18 cellular contexts compared by ENCODE assay signal in the genomic region with DNA sequence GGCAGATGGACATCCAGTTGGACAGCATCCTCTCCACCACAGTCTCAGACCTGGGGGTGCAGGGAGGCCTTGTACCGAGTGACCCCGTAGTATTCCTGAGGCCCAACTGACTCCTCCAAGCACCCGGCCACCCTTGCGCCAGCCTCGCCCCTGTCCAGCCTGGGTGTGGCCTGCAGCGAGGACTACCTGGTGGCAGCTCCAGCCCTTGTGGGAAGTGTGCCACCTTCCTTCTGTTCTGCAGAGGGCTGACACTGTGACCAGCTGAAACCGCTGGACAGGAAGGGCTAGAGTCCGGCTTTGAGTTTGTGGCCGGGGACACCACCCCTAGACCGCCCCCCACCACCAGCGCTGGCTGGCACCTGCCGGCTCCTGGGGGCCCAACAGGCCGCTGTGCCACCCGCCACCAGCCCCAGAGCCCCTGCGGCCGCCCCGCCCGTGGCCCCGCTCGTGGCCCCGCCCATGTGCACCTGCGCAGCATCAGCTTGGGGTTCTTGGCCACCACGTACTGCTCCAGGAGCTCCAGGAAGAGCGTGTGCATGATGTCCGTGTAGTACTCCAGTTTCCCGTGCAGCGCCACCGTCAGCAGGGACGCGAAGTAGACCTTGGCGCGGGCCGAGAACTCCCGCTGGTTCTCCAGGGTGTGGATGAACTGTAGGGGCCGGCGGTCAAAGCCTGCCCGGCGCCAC. TPM values are rescaled to one million over a fixed set of nuclear protein-coding genes. Genes with fewer than 3 reads are reported as not detected.
DNase-seq lines count a peak whose midpoint lies in the region; ATAC-seq, FAIRE-seq and TF ChIP-seq lines count a peak whose summit lies in the region.
"Had no signal": no experiment of that assay in that cellular context is flagged by ENCODE, and none has a peak within 500 bp of the region (broad histone marks: within the 10 kb centered on the region; RNA-seq: fewer than 3 reads in every experiment).

No MANE protein-coding gene starts in this region.

- H2BK120ac ChIP-seq in IMR-90 (ENCODE audit: low read depth, low read length) = no peak overlapping the region

- H3K4me3 ChIP-seq in IMR-90 (ENCODE audit: insufficient read depth, low read depth, low read length) = no peak overlapping the region
- H3K4me3 ChIP-seq in K562 = no peak overlapping the region
- H3K4me3 ChIP-seq: GM12878, GM23248 had no signal

- peak overlapping the region; percentile 50 for H2AK9ac ChIP-seq in IMR-90 (replicated peaks; ENCODE audit: low read depth, low read length, poor library complexity)

- CTCF ChIA-PET in IMR-90 (lab: Yijun Ruan, JAX) = no interaction called here
- CTCF ChIA-PET in K562 (lab: Yijun Ruan, JAX; ENCODE audit: low intra/inter-chr PET ratio) = no interaction called here

- H3K9me3 Mint-ChIP-seq in T-helper 2 cell treated with Interferon-gamma antibody and Interleukin-4, amounts not matched to agents 5 μg/mL and 100 μg/mL, for 36 hours = no peaks in the 10 kb centered on the region
- H3K9me3 Mint-ChIP-seq: CD4-positive, alpha-beta memory T cell; HFFc6 had no signal

- peaks cover 91% of the 10 kb centered on the region for H3K36me3 ChIP-seq in IMR-90 (ENCODE audit: control insufficient read depth, insufficient read depth, low read length)
- peaks cover 48% of the 10 kb centered on the region; the same call in 1 of the 3 replicates for H3K36me3 ChIP-seq in K562 (ENCODE audit: control insufficient read depth, insufficient read depth, low read length)

- H3K9me1 ChIP-seq in IMR-90 (ENCODE audit: insufficient read depth, low read length) = no peaks in the 10 kb centered on the region
- no peaks in the 10 kb centered on the region for H3K9me1 ChIP-seq in K562 (ENCODE audit: control insufficient read depth, insufficient read depth, low read length)

- H3K27me3 ChIP-seq in IMR-90 (ENCODE audit: control insufficient read depth, insufficient read depth, low read length) (no peaks in the 10 kb centered on the region), K562 (ENCODE audit: control insufficient read depth in 2 of 2, insufficient read depth in 2 of 2, low read length in 2 of 2) (no peaks in the 10 kb centered on the region)

- H3K27ac Mint-ChIP-seq in T-helper 2 cell treated with Interferon-gamma antibody and Interleukin-4, amounts not matched to agents 5 μg/mL and 100 μg/mL, for 36 hours = no peak overlapping the region
- H3K27ac Mint-ChIP-seq: CD4-positive, alpha-beta memory T cell; H9; HFFc6 had no signal

- no peak overlapping the region for H3K14ac ChIP-seq in IMR-90 (replicated peaks; ENCODE audit: low read depth, low read length)

- no peak overlapping the region for H2AK5ac ChIP-seq in IMR-90 (ENCODE audit: low read depth, low read length)

- no peaks in the 10 kb centered on the region for H3K79me2 ChIP-seq in K562 (ENCODE audit: control insufficient read depth, insufficient read depth, low read length)

- no peak overlapping the region for H2BK5ac ChIP-seq in IMR-90 (ENCODE audit: low read depth, low read length, poor library complexity, severe bottlenecking)

- intact Hi-C loops in IMR-90 (cut with micrococcal nuclease) (no loop called here), K562 (cut with micrococcal nuclease) (no loop called here)

- TF ChIP-seq CTCF in IMR-90 (conservative IDR thresholded peaks at IDR 0.05; ENCODE audit: low read depth, low read length) (no peak), K562 (IDR thresholded peaks at IDR 0.05 in 2 of 3, conservative IDR thresholded peaks at IDR 0.05 in 1 of 3; ENCODE audit: insufficient read depth in 2 of 3, low read depth in 1 of 3, low read length in 3 of 3) (no peak)

- no peak overlapping the region for H4K5ac ChIP-seq in IMR-90 (ENCODE audit: low read depth, low read length)

- 98% methylated on average over 19 of the region's 38 CpGs; no CpG with 5 or more reads in 1 of the 2 experiments for WGBS in IMR-90 (ENCODE audit: extremely low coverage in 2 of 2, insufficient read length in 1 of 2), 2 experiments
- WGBS in K562 (ENCODE audit: insufficient coverage, low coverage, missing lambda C conversion rate) = 100% methylated on average over 2 of the region's 38 CpGs

- no peak for TF ChIP-seq RAD21 in IMR-90 (IDR thresholded peaks at IDR 0.05; ENCODE audit: low read length)
- no peak for TF ChIP-seq RAD21 in K562 (CRISPR knock-in tag; conservative IDR thresholded peaks at IDR 0.05 in 1 of 2, IDR thresholded peaks at IDR 0.05 in 1 of 2)

- no peak overlapping the region for H3K23ac ChIP-seq in IMR-90 (ENCODE audit: low read depth, low read length)

- no peak overlapping the region for H2BK15ac ChIP-seq in IMR-90 (ENCODE audit: low read depth, low read length)

- TF ChIP-seq POLR2A in IMR-90 (IDR thresholded peaks at IDR 0.05; ENCODE audit: low read depth, low read length) (no peak), K562 (conservative IDR thresholded peaks at IDR 0.05) (no peak)

- in situ Hi-C loops in IMR-90 (cut with MboI; ENCODE audit: low sequenced_read_pairs) (no loop called here), K562 (cut with MboI) (no loop called here)

- H4K20me1 ChIP-seq in IMR-90 (ENCODE audit: insufficient read depth, low read length) (peaks cover 40% of the 10 kb centered on the region), K562 (replicated peaks; ENCODE audit: control insufficient read depth, insufficient read depth, low read length) (no peaks in the 10 kb centered on the region)

- no peaks in the 10 kb centered on the region for H3K36me3 Mint-ChIP-seq in T-helper 2 cell treated with Interferon-gamma antibody and Interleukin-4, amounts not matched to agents 5 μg/mL and 100 μg/mL, for 36 hours (ENCODE audit: low read depth)
- H3K36me3 Mint-ChIP-seq: CD4-positive, alpha-beta memory T cell had no signal

- no peak overlapping the region for H3K56ac ChIP-seq in IMR-90 (ENCODE audit: extremely low read depth, insufficient read depth, low read length)

- H3K4me3 Mint-ChIP-seq in T-helper 2 cell treated with Interferon-gamma antibody and Interleukin-4, amounts not matched to agents 5 μg/mL and 100 μg/mL, for 36 hours = no peak overlapping the region
- H3K4me3 Mint-ChIP-seq: H9, HFFc6 had no signal

- no peak overlapping the region for H3K9ac ChIP-seq in IMR-90 (ENCODE audit: low read depth, low read length)
- H3K9ac ChIP-seq in K562 (ENCODE audit: insufficient read depth in 1 of 2, low read depth in 2 of 2, low read length in 2 of 2) = no peak overlapping the region
- H3K9ac ChIP-seq: GM23248 had no signal

- no peak overlapping the region for H2BK20ac ChIP-seq in IMR-90 (ENCODE audit: low read depth, low read length)

- H2AFZ ChIP-seq in IMR-90 (replicated peaks; ENCODE audit: low read length, poor library complexity) (peak overlapping the region; percentile 43), K562 (ENCODE audit: low read depth, low read length) (no peak overlapping the region)
- H2AFZ ChIP-seq: GM23248 had no signal

- no peak overlapping the region for H4K91ac ChIP-seq in IMR-90 (ENCODE audit: insufficient read depth, low read depth, low read length)

- H4K8ac ChIP-seq in IMR-90 (ENCODE audit: low read depth in 2 of 2, low read length in 2 of 2) = no peak overlapping the region

- H3K9me3 ChIP-seq in IMR-90 (ENCODE audit: control insufficient read depth, insufficient read depth, low read length) = no peaks in the 10 kb centered on the region
- H3K9me3 ChIP-seq in K562 (replicated peaks; ENCODE audit: control insufficient read depth, insufficient read depth, low read depth, low read length) = no peaks in the 10 kb centered on the region
- H3K9me3 ChIP-seq: Caco-2 had no signal

- no peak overlapping the region for H3K4ac ChIP-seq in IMR-90 (ENCODE audit: low read depth, low read length)

- POLR2A ChIA-PET in IMR-90 (lab: Charles Lee; ENCODE audit: unreplicated experiment) (no interaction called here), K562 (lab: Yijun Ruan, JAX) (interaction anchor here (1.2 kb wide), 1 partner anchor 21 kb away, joined by 4 read pairs; no protein-coding TSS in a partner anchor)

- BruUV-seq in IMR-90 (replicated peaks; lab: Mats Ljungman, UMichigan) = no TSS peak
- BruUV-seq in K562 (replicated peaks; lab: Mats Ljungman, UMichigan) = no TSS peak

- ATAC-seq in IMR-90 (ENCODE audit: low read depth) (no peak), K562 (no peak), GM21528 (IDR thresholded peaks at IDR 0.05; ENCODE audit: low FRiP score, unreplicated experiment) (no peak)
- ATAC-seq: GM12878 had no signal

- H3K18ac ChIP-seq in IMR-90 (ENCODE audit: low read depth, low read length) = no peak overlapping the region

- no peak for FAIRE-seq in K562 (lab: Jason Lieb, UNC)
- FAIRE-seq: D721Med, GM12878 had no signal

- H3K27ac ChIP-seq in IMR-90 (ENCODE audit: insufficient read depth, low read length) (no peak overlapping the region), K562 (ENCODE audit: extremely low read depth, low read depth, low read length) (no peak overlapping the region)
- H3K27ac ChIP-seq: GM23248 had no signal

- no peak for DNase-seq in IMR-90
- DNase-seq in K562 (ENCODE audit: extremely low read depth in 1 of 4, low spot score in 3 of 4) = no peak
- DNase-seq in mucosa of gallbladder (ENCODE audit: low spot score) = peak; percentile 62
- no peak for DNase-seq in COLO829 (ENCODE audit: low spot score)
- DNase-seq in T-helper 2 cell treated with Interferon-gamma antibody and Interleukin-4, amounts not matched to agents 5 μg/mL and 100 μg/mL, for 36 hours (ENCODE audit: low spot score) = no peak
- DNase-seq: C1 segment of cervical spinal cord; Caco-2; CD4-positive, alpha-beta memory T cell; DMS 273 treated with DMSO at 0.1 percent for 48 hours; DMS79; EL; GDM1; GM23248; H9; HFFc6 had no signal

- H3K4me1 ChIP-seq in IMR-90 (ENCODE audit: control insufficient read depth, insufficient read depth, low read length) (peaks cover 8% of the 10 kb centered on the region), K562 (replicated peaks in 1 of 2; ENCODE audit: control insufficient read depth in 2 of 2, insufficient read depth in 2 of 2, low read length in 2 of 2) (peaks cover 0 to 16% of the 10 kb centered on the region in 2 experiments; a peak in 2 of 5 replicates)

- no peak for TF ChIP-seq EP300 in K562 (IDR thresholded peaks at IDR 0.05; ENCODE audit: low read length)

- dilution Hi-C loops in IMR-90 (cut with HindIII; ENCODE audit: low sequenced_read_pairs, unreplicated experiment) = no loop called here

- peaks cover 8 to 41% of the 10 kb centered on the region in 2 experiments; a peak in 2 of 4 replicates for H3K79me1 ChIP-seq in IMR-90 (ENCODE audit: low read depth in 1 of 2, low read length in 2 of 2)

- no peaks in the 10 kb centered on the region for H3K27me3 Mint-ChIP-seq in T-helper 2 cell treated with Interferon-gamma antibody and Interleukin-4, amounts not matched to agents 5 μg/mL and 100 μg/mL, for 36 hours (ENCODE audit: low read depth)
- H3K27me3 Mint-ChIP-seq: CD4-positive, alpha-beta memory T cell had no signal

- no peak overlapping the region for H3K4me2 ChIP-seq in IMR-90 (ENCODE audit: low read depth, low read length)
- no peak overlapping the region for H3K4me2 ChIP-seq in K562 (ENCODE audit: insufficient read depth, low read length)

- no peaks in the 10 kb centered on the region for H3K4me1 Mint-ChIP-seq in T-helper 2 cell treated with Interferon-gamma antibody and Interleukin-4, amounts not matched to agents 5 μg/mL and 100 μg/mL, for 36 hours (ENCODE audit: low read depth)
- H3K4me1 Mint-ChIP-seq: CD4-positive, alpha-beta memory T cell; H9 had no signal

RNA-seq across cellular contexts. Expression of gene MAPK11, which starts 10.0 kb away (rescaled TPM):
- total RNA-seq in IMR-90 (2012; rRNA removed) = 7.5 and 8.1 TPM in 2 replicates
- polyA plus RNA-seq in IMR-90 (2012; rRNA removed) = 14.4 and 16.6 TPM in 2 replicates
- 11.1 and 14.2 TPM in 2 replicates for polyA plus RNA-seq in IMR-90 (2012; cell fraction: cytosol; rRNA removed)
- polyA plus RNA-seq in IMR-90 (2012; cell fraction: nucleus; rRNA removed; ENCODE audit: low replicate concordance) = 42.0 and 90.5 TPM in 2 replicates
- total RNA-seq in K562 (2011; cell fraction: chromatin; rRNA removed; ENCODE audit: low replicate concordance) = 6.0 and 15.3 TPM in 2 replicates
- 11.8 and 12.5 TPM in 2 replicates for total RNA-seq in K562 (2011; cell fraction: nucleolus; rRNA removed)
- total RNA-seq in K562 (2011; cell fraction: nucleoplasm; rRNA removed) = 6.0 and 6.7 TPM in 2 replicates
- 9.6 and 9.8 TPM in 2 replicates for total RNA-seq in K562 (2014; rRNA removed)
- 1.9 and 2.5 TPM in 2 replicates for total RNA-seq in K562 (2014; rRNA removed; fragmentation: Illumina TruSeq; extraction: Trizol)
- total RNA-seq in K562 (2015; rRNA removed; fragmentation: Illumina TruSeq; extraction: Trizol) = 5.3 and 5.8 TPM in 2 replicates
- 12.8 and 14.6 TPM in 2 replicates for total RNA-seq in K562 (2021)
- 5.1 and 7.0 TPM in 2 replicates for polyA plus RNA-seq in K562 (2011; rRNA removed)
- 5.6 and 12.8 TPM in 2 replicates for polyA plus RNA-seq in K562 (2011; cell fraction: cytosol; rRNA removed)
- polyA plus RNA-seq in K562 (2011; cell fraction: nucleus; rRNA removed) = 39.5 and 60.0 TPM in 2 replicates
- 9.9 and 19.7 TPM in 2 replicates for polyA plus RNA-seq in K562 (2012)
- polyA plus RNA-seq in K562 (2014; fragmentation: Illumina TruSeq; extraction: Trizol) = 5.7 and 7.0 TPM in 2 replicates
- polyA plus RNA-seq in K562 (2014; fragmentation: Nextera tagmentation; extraction: Ambion mirVana) = under 1 TPM; 0.06 to 0.10 TPM
- 10.6 and 11.5 TPM in 2 replicates for polyA plus RNA-seq in K562 (2014; rRNA removed)
- polyA minus RNA-seq in K562 (2011; rRNA and poly(A)+ RNA removed) = 1.4 and 3.6 TPM in 2 replicates
- polyA minus RNA-seq in K562 (2011; cell fraction: cytosol; rRNA and poly(A)+ RNA removed) = 5.2 and 6.5 TPM in 2 replicates
- polyA minus RNA-seq in K562 (2011; cell fraction: nucleus; rRNA and poly(A)+ RNA removed) = 6.1 and 6.3 TPM in 2 replicates
- total RNA-seq in mucosa of gallbladder = 16.7 TPM

RNA-seq across cellular contexts. Expression of gene MAPK12, which starts 18.7 kb away (rescaled TPM):
- total RNA-seq in IMR-90 (2012; rRNA removed) (35.6 and 41.0 TPM in 2 replicates), K562 (2014; rRNA removed) (45.2 and 45.5 TPM in 2 replicates), K562 (2014; rRNA removed; fragmentation: Illumina TruSeq; extraction: Trizol) (5.7 and 11.1 TPM in 2 replicates), K562 (2015; rRNA removed; fragmentation: Illumina TruSeq; extraction: Trizol) (32.9 and 33.8 TPM in 2 replicates), K562 (2021) (68.4 and 69.1 TPM in 2 replicates), mucosa of gallbladder (23.2 TPM)
- polyA plus RNA-seq in IMR-90 (2012; rRNA removed) (56.3 and 59.9 TPM in 2 replicates), K562 (2011; rRNA removed) (30.6 and 45.2 TPM in 2 replicates), K562 (2014; fragmentation: Illumina TruSeq; extraction: Trizol) (32.8 and 35.5 TPM in 2 replicates), K562 (2014; fragmentation: Nextera tagmentation; extraction: Ambion mirVana) (1 to 10 TPM in 1 of 2 experiments, under 1 TPM in 1; 0.79 to 4.0 TPM), K562 (2014; rRNA removed) (69.4 and 71.5 TPM in 2 replicates)
- polyA plus RNA-seq in IMR-90 (2012; cell fraction: cytosol; rRNA removed) = 42.8 and 49.5 TPM in 2 replicates
- polyA plus RNA-seq in IMR-90 (2012; cell fraction: nucleus; rRNA removed; ENCODE audit: low replicate concordance) = 269 and 452 TPM in 2 replicates
- total RNA-seq in K562 (2011; cell fraction: chromatin; rRNA removed; ENCODE audit: low replicate concordance) = 112 and 304 TPM in 2 replicates
- total RNA-seq in K562 (2011; cell fraction: nucleolus; rRNA removed) = 207 and 279 TPM in 2 replicates
- 136 and 144 TPM in 2 replicates for total RNA-seq in K562 (2011; cell fraction: nucleoplasm; rRNA removed)
- 35.5 and 49.4 TPM in 2 replicates for polyA plus RNA-seq in K562 (2011; cell fraction: cytosol; rRNA removed)
- polyA plus RNA-seq in K562 (2011; cell fraction: nucleus; rRNA removed) = 285 and 430 TPM in 2 replicates
- 38.8 and 60.9 TPM in 2 replicates for polyA plus RNA-seq in K562 (2012)
- polyA minus RNA-seq in K562 (2011; rRNA and poly(A)+ RNA removed) = 12.0 and 15.0 TPM in 2 replicates
- polyA minus RNA-seq in K562 (2011; cell fraction: cytosol; rRNA and poly(A)+ RNA removed) = 18.3 and 22.3 TPM in 2 replicates
- 61.0 and 65.0 TPM in 2 replicates for polyA minus RNA-seq in K562 (2011; cell fraction: nucleus; rRNA and poly(A)+ RNA removed)

RNA-seq across cellular contexts. Expression of gene PLXNB2, which starts 27.3 kb away (rescaled TPM):
- total RNA-seq in IMR-90 (2012; rRNA removed) (73.1 and 84.7 TPM in 2 replicates), K562 (2014; rRNA removed) (16.9 and 22.7 TPM in 2 replicates), K562 (2014; rRNA removed; fragmentation: Illumina TruSeq; extraction: Trizol) (3.2 and 4.8 TPM in 2 replicates), K562 (2015; rRNA removed; fragmentation: Illumina TruSeq; extraction: Trizol) (9.9 and 11.3 TPM in 2 replicates), K562 (2021) (45.1 and 48.0 TPM in 2 replicates), mucosa of gallbladder (1,246 TPM)
- polyA plus RNA-seq in IMR-90 (2012; rRNA removed) (202 and 220 TPM in 2 replicates), K562 (2011; rRNA removed) (17.4 and 26.1 TPM in 2 replicates), K562 (2014; fragmentation: Illumina TruSeq; extraction: Trizol) (13.6 and 22.0 TPM in 2 replicates), K562 (2014; fragmentation: Nextera tagmentation; extraction: Ambion mirVana) (under 1 TPM; 0.15 to 0.81 TPM), K562 (2014; rRNA removed) (20.7 and 24.6 TPM in 2 replicates)
- 120 and 220 TPM in 2 replicates for polyA plus RNA-seq in IMR-90 (2012; cell fraction: cytosol; rRNA removed)
- 452 and 943 TPM in 2 replicates for polyA plus RNA-seq in IMR-90 (2012; cell fraction: nucleus; rRNA removed; ENCODE audit: low replicate concordance)
- 72.8 and 193 TPM in 2 replicates for total RNA-seq in K562 (2011; cell fraction: chromatin; rRNA removed; ENCODE audit: low replicate concordance)
- total RNA-seq in K562 (2011; cell fraction: nucleolus; rRNA removed) = 120 and 131 TPM in 2 replicates
- 71.3 and 73.4 TPM in 2 replicates for total RNA-seq in K562 (2011; cell fraction: nucleoplasm; rRNA removed)
- 21.9 and 41.4 TPM in 2 replicates for polyA plus RNA-seq in K562 (2011; cell fraction: cytosol; rRNA removed)
- polyA plus RNA-seq in K562 (2011; cell fraction: nucleus; rRNA removed) = 101 and 150 TPM in 2 replicates
- 30.4 and 43.6 TPM in 2 replicates for polyA plus RNA-seq in K562 (2012)
- polyA minus RNA-seq in K562 (2011; rRNA and poly(A)+ RNA removed) = 14.1 and 21.8 TPM in 2 replicates
- 37.2 and 59.9 TPM in 2 replicates for polyA minus RNA-seq in K562 (2011; cell fraction: cytosol; rRNA and poly(A)+ RNA removed)
- polyA minus RNA-seq in K562 (2011; cell fraction: nucleus; rRNA and poly(A)+ RNA removed) = 30.4 and 32.4 TPM in 2 replicates

RNA-seq across cellular contexts. Expression of gene HDAC10, which starts 29.1 kb away (rescaled TPM):
- total RNA-seq in IMR-90 (2012; rRNA removed) = 3.6 and 3.9 TPM in 2 replicates
- polyA plus RNA-seq in IMR-90 (2012; rRNA removed) = 35.2 and 35.7 TPM in 2 replicates
- polyA plus RNA-seq in IMR-90 (2012; cell fraction: cytosol; rRNA removed) = 18.7 and 22.6 TPM in 2 replicates
- 264 and 926 TPM in 2 replicates for polyA plus RNA-seq in IMR-90 (2012; cell fraction: nucleus; rRNA removed; ENCODE audit: low replicate concordance)
- total RNA-seq in K562 (2011; cell fraction: chromatin; rRNA removed; ENCODE audit: low replicate concordance) = 57.0 and 254 TPM in 2 replicates
- 188 and 225 TPM in 2 replicates for total RNA-seq in K562 (2011; cell fraction: nucleolus; rRNA removed)
- total RNA-seq in K562 (2011; cell fraction: nucleoplasm; rRNA removed) = 102 and 109 TPM in 2 replicates
- total RNA-seq in K562 (2014; rRNA removed) = 16.4 and 21.4 TPM in 2 replicates
- 1.2 and 2.1 TPM in 2 replicates for total RNA-seq in K562 (2014; rRNA removed; fragmentation: Illumina TruSeq; extraction: Trizol)
- 7.0 and 10.9 TPM in 2 replicates for total RNA-seq in K562 (2015; rRNA removed; fragmentation: Illumina TruSeq; extraction: Trizol)
- 37.3 and 44.2 TPM in 2 replicates for total RNA-seq in K562 (2021)
- 6.5 and 18.6 TPM in 2 replicates for polyA plus RNA-seq in K562 (2011; rRNA removed)
- 4.8 and 5.9 TPM in 2 replicates for polyA plus RNA-seq in K562 (2011; cell fraction: cytosol; rRNA removed)
- polyA plus RNA-seq in K562 (2011; cell fraction: nucleus; rRNA removed) = 164 and 214 TPM in 2 replicates
- polyA plus RNA-seq in K562 (2012) = 34.6 and 75.5 TPM in 2 replicates
- 6.3 and 14.4 TPM in 2 replicates for polyA plus RNA-seq in K562 (2014; fragmentation: Illumina TruSeq; extraction: Trizol)
- under 1 TPM; 0.10 to 0.23 TPM for polyA plus RNA-seq in K562 (2014; fragmentation: Nextera tagmentation; extraction: Ambion mirVana)
- 29.0 and 35.7 TPM in 2 replicates for polyA plus RNA-seq in K562 (2014; rRNA removed)
- 4.3 and 5.1 TPM in 2 replicates for polyA minus RNA-seq in K562 (2011; rRNA and poly(A)+ RNA removed)
- polyA minus RNA-seq in K562 (2011; cell fraction: cytosol; rRNA and poly(A)+ RNA removed) = 6.0 and 17.9 TPM in 2 replicates
- polyA minus RNA-seq in K562 (2011; cell fraction: nucleus; rRNA and poly(A)+ RNA removed) = 43.8 and 48.3 TPM in 2 replicates
- 100 TPM for total RNA-seq in mucosa of gallbladder

RNA-seq across cellular contexts. Expression of gene TUBGCP6, which starts 35.3 kb away (rescaled TPM):
- total RNA-seq in IMR-90 (2012; rRNA removed) = 10.0 and 10.8 TPM in 2 replicates
- 28.6 and 30.9 TPM in 2 replicates for polyA plus RNA-seq in IMR-90 (2012; rRNA removed)
- polyA plus RNA-seq in IMR-90 (2012; cell fraction: cytosol; rRNA removed) = 7.5 and 13.6 TPM in 2 replicates
- polyA plus RNA-seq in IMR-90 (2012; cell fraction: nucleus; rRNA removed; ENCODE audit: low replicate concordance) = 185 and 466 TPM in 2 replicates
- total RNA-seq in K562 (2011; cell fraction: chromatin; rRNA removed; ENCODE audit: low replicate concordance) = 86.7 and 211 TPM in 2 replicates
- 112 and 120 TPM in 2 replicates for total RNA-seq in K562 (2011; cell fraction: nucleolus; rRNA removed)
- 93.7 and 97.5 TPM in 2 replicates for total RNA-seq in K562 (2011; cell fraction: nucleoplasm; rRNA removed)
- total RNA-seq in K562 (2014; rRNA removed) = 23.2 and 25.1 TPM in 2 replicates
- 4.1 and 6.0 TPM in 2 replicates for total RNA-seq in K562 (2014; rRNA removed; fragmentation: Illumina TruSeq; extraction: Trizol)
- total RNA-seq in K562 (2015; rRNA removed; fragmentation: Illumina TruSeq; extraction: Trizol) = 9.7 and 10.3 TPM in 2 replicates
- total RNA-seq in K562 (2021) = 31.1 and 33.0 TPM in 2 replicates
- polyA plus RNA-seq in K562 (2011; rRNA removed) = 10.1 and 17.7 TPM in 2 replicates
- polyA plus RNA-seq in K562 (2011; cell fraction: cytosol; rRNA removed) = 9.3 and 11.7 TPM in 2 replicates
- 166 and 249 TPM in 2 replicates for polyA plus RNA-seq in K562 (2011; cell fraction: nucleus; rRNA removed)
- 20.0 and 26.5 TPM in 2 replicates for polyA plus RNA-seq in K562 (2012)
- polyA plus RNA-seq in K562 (2014; fragmentation: Illumina TruSeq; extraction: Trizol) = 9.3 and 15.1 TPM in 2 replicates
- polyA plus RNA-seq in K562 (2014; fragmentation: Nextera tagmentation; extraction: Ambion mirVana) = 1 to 10 TPM in 1 of 2 experiments, under 1 TPM in 1; 0.76 to 1.2 TPM
- polyA plus RNA-seq in K562 (2014; rRNA removed) = 26.8 and 29.9 TPM in 2 replicates
- 6.7 and 8.2 TPM in 2 replicates for polyA minus RNA-seq in K562 (2011; rRNA and poly(A)+ RNA removed)
- polyA minus RNA-seq in K562 (2011; cell fraction: cytosol; rRNA and poly(A)+ RNA removed) = 13.2 and 14.6 TPM in 2 replicates
- 31.4 and 35.8 TPM in 2 replicates for polyA minus RNA-seq in K562 (2011; cell fraction: nucleus; rRNA and poly(A)+ RNA removed)
- 64.4 TPM for total RNA-seq in mucosa of gallbladder
